In the genomic region with DNA sequence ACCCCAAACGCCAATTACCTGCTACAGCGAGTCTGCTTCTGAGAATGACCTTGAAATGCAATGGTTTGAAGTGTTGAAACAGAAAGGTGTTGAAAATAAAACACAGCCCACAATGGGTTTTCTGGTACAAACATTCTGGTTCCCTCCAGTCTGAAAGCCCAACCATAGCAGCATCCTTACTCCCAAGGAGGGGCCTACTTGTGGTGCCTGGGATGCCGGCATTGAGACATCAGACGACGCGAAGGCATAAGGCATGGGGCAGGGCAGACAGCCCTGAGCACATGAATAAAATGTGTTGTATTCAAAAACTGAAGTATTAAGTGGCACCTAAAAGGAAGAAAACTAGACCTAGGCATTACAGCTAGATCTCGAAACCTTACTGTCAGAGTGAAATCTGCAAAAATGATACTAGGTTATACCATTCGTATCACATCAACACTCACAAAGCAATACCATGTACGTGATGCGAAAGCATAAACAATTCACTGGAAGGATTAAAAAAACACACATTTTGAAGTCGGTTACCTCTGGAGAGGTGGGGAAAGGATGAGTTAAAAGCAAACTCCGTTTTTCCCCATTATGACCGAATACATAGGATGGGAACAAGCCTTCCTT, we compare ENCODE assay signal across 8 cellular contexts. TPM values are rescaled to one million over a fixed set of nuclear protein-coding genes. Genes with fewer than 3 reads are reported as not detected.
A peak's percentile ranks its signal among the peaks of the same experiment; 100 is the strongest.
DNase-seq lines count a peak whose midpoint lies in the region; ATAC-seq, FAIRE-seq and TF ChIP-seq lines count a peak whose summit lies in the region.

No MANE protein-coding gene starts in this region.

- H3K9me3 Mint-ChIP-seq in activated T-cell treated with anti-CD3 and anti-CD28 coated beads, Interleukin-2, amount 50 U/mL, for 72 hours = no peaks in the 10 kb centered on the region
- H3K9me3 Mint-ChIP-seq in stimulated activated naive B cell treated with anti-CD40 and anti-IgM and Interleukin-4, amounts not matched to agents 10 μg/mL and 1 μg/mL and 100 μg/mL, for 72 hours = no peaks in the 10 kb centered on the region

- peak overlapping the region; percentile 92 to 93 for H3K4me3 Mint-ChIP-seq in activated T-cell treated with anti-CD3 and anti-CD28 coated beads, Interleukin-2, amount 50 U/mL, for 72 hours
- peak overlapping the region; percentile 91 to 94 for H3K4me3 Mint-ChIP-seq in stimulated activated naive B cell treated with anti-CD40 and anti-IgM and Interleukin-4, amounts not matched to agents 10 μg/mL and 1 μg/mL and 100 μg/mL, for 72 hours

- no peaks in the 10 kb centered on the region for H3K9me3 ChIP-seq in iPS DF 6.9 (ENCODE audit: control insufficient read depth, insufficient read depth, low read length)

- H3K27me3 Mint-ChIP-seq in activated T-cell treated with anti-CD3 and anti-CD28 coated beads, Interleukin-2, amount 50 U/mL, for 72 hours (ENCODE audit: low read depth) = no peaks in the 10 kb centered on the region
- no peaks in the 10 kb centered on the region for H3K27me3 Mint-ChIP-seq in stimulated activated naive B cell treated with anti-CD40 and anti-IgM and Interleukin-4, amounts not matched to agents 10 μg/mL and 1 μg/mL and 100 μg/mL, for 72 hours

- TF ChIP-seq CTCF in 22Rv1 (IDR thresholded peaks at IDR 0.05) = no peak

- H3K27ac Mint-ChIP-seq in activated T-cell treated with anti-CD3 and anti-CD28 coated beads, Interleukin-2, amount 50 U/mL, for 72 hours = peak overlapping the region; percentile 100
- H3K27ac Mint-ChIP-seq in stimulated activated naive B cell treated with anti-CD40 and anti-IgM and Interleukin-4, amounts not matched to agents 10 μg/mL and 1 μg/mL and 100 μg/mL, for 72 hours = peak overlapping the region; percentile 96

- WGBS in iPS DF 6.9 (ENCODE audit: insufficient coverage, insufficient read length) = no CpG with 5 or more reads among the region's 13 CpGs

- H3K4me3 ChIP-seq in iPS DF 6.9 (ENCODE audit: low read length) = peak overlapping the region; percentile 84

- H3K36me3 Mint-ChIP-seq in activated T-cell treated with anti-CD3 and anti-CD28 coated beads, Interleukin-2, amount 50 U/mL, for 72 hours (ENCODE audit: insufficient read depth in 2 of 2) = peaks cover 13 to 39% of the 10 kb centered on the region in 2 donors
- peaks cover 15 to 26% of the 10 kb centered on the region in 2 donors for H3K36me3 Mint-ChIP-seq in stimulated activated naive B cell treated with anti-CD40 and anti-IgM and Interleukin-4, amounts not matched to agents 10 μg/mL and 1 μg/mL and 100 μg/mL, for 72 hours

- H3K27me3 ChIP-seq in iPS DF 6.9 (ENCODE audit: control insufficient read depth, insufficient read depth, low read length) = no peaks in the 10 kb centered on the region

- ATAC-seq in activated T-cell treated with anti-CD3 and anti-CD28 coated beads, Interleukin-2, amount 50 U/mL, for 72 hours (replicated peaks in 1 of 2) = peak; percentile 14 to 23
- ATAC-seq in stimulated activated naive B cell treated with anti-CD40 and anti-IgM and Interleukin-4, amounts not matched to agents 10 μg/mL and 1 μg/mL and 100 μg/mL, for 72 hours (replicated peaks) = no peak

- peaks cover 6% of the 10 kb centered on the region; the same call in 1 of the 2 replicates for H3K36me3 ChIP-seq in iPS DF 6.9 (ENCODE audit: control insufficient read depth, insufficient read depth, low read length)

- H3K27ac ChIP-seq in 22Rv1 (peak overlapping the region; percentile 85), iPS DF 6.9 (ENCODE audit: low read length) (no peak overlapping the region)

- no peak for DNase-seq in GM18507 (ENCODE audit: extremely low spot score, insufficient read length, low read depth)
- DNase-seq in activated T-cell treated with anti-CD3 and anti-CD28 coated beads, Interleukin-2, amount 50 U/mL, for 72 hours = peak in 1 of 2 donors; percentile 17
- no peak for DNase-seq in iPS DF 6.9 (ENCODE audit: low read depth, low spot score)
- DNase-seq in stimulated activated naive B cell treated with anti-CD40 and anti-IgM and Interleukin-4, amounts not matched to agents 10 μg/mL and 1 μg/mL and 100 μg/mL, for 72 hours = no peak
- DNase-seq in NCI-H2029 treated with DMSO at 0.1 percent for 48 hours (lab: John Stamatoyannopoulos, UW) = no peak
- DNase-seq in inferior parietal cortex (ENCODE audit: extremely low spot score) = no peak
- DNase-seq in NCI-H510A (lab: John Stamatoyannopoulos, UW) = no peak

- H3K4me1 Mint-ChIP-seq in activated T-cell treated with anti-CD3 and anti-CD28 coated beads, Interleukin-2, amount 50 U/mL, for 72 hours (ENCODE audit: low read depth) = peaks cover 50% of the 10 kb centered on the region
- peaks cover 23 to 31% of the 10 kb centered on the region in 2 donors for H3K4me1 Mint-ChIP-seq in stimulated activated naive B cell treated with anti-CD40 and anti-IgM and Interleukin-4, amounts not matched to agents 10 μg/mL and 1 μg/mL and 100 μg/mL, for 72 hours

- H3K4me1 ChIP-seq in iPS DF 6.9 (ENCODE audit: control insufficient read depth, insufficient read depth, low read length) = no peaks in the 10 kb centered on the region

- FAIRE-seq in GM18507 (lab: Jason Lieb, UNC) = peak; percentile 38

RNA-seq across cellular contexts. Expression of a gene that starts 0.8 kb away (rescaled TPM):
- 100 to 1,000 TPM; 304 to 350 TPM for total RNA-seq in activated T-cell treated with anti-CD3 and anti-CD28 coated beads, Interleukin-2, amount 50 U/mL, for 72 hours

RNA-seq across cellular contexts. Expression of a gene that starts 1.0 kb away (rescaled TPM):
- 10 to 100 TPM; 62.6 to 66.1 TPM for total RNA-seq in activated T-cell treated with anti-CD3 and anti-CD28 coated beads, Interleukin-2, amount 50 U/mL, for 72 hours

RNA-seq across cellular contexts. Expression of a gene that starts 25.0 kb away (rescaled TPM):
- 10 to 100 TPM; 70.1 to 75.0 TPM for total RNA-seq in activated T-cell treated with anti-CD3 and anti-CD28 coated beads, Interleukin-2, amount 50 U/mL, for 72 hours

Comparison
In these comparisons a context has a peak if more than half of its experiments do, and no peak if none do; other contexts are left out.
1. ATAC-seq: peak in activated T-cell treated with anti-CD3 and anti-CD28 coated beads, Interleukin-2, amount 50 U/mL, for 72 hours (2 of 2); none in stimulated activated naive B cell treated with anti-CD40 and anti-IgM and Interleukin-4, amounts not matched to agents 10 μg/mL and 1 μg/mL and 100 μg/mL, for 72 hours (0 of 2).